Comparison of ENCODE assay signal across 22 cellular contexts in genomic region chr5:153775923-153776322, GRCh38.
"Had no signal": no experiment of that assay in that cellular context is flagged by ENCODE, and none has a peak within 500 bp of the region (broad histone marks: within the 10 kb centered on the region; RNA-seq: fewer than 3 reads in every experiment).

No MANE protein-coding gene starts in this region.

- H3K27ac ChIP-seq: dorsolateral prefrontal cortex, heart left ventricle, neutrophil, psoas muscle, right lobe of liver, stomach, thoracic aorta, transverse colon had no signal

- H3K4me3 ChIP-seq: dorsolateral prefrontal cortex, heart left ventricle, lung, psoas muscle, right lobe of liver, stomach, thoracic aorta, transverse colon had no signal

- H3K27me3 ChIP-seq: dorsolateral prefrontal cortex, heart left ventricle, neutrophil, right lobe of liver, stomach, transverse colon had no signal

- H3K36me3 ChIP-seq: heart left ventricle, neutrophil, right lobe of liver, stomach, thoracic aorta, transverse colon had no signal

- H3K4me1 ChIP-seq: heart left ventricle, psoas muscle, right lobe of liver, stomach, transverse colon had no signal

- FAIRE-seq: frontal cortex had no signal

- DNase-seq: cortex of kidney; dorsolateral prefrontal cortex; effector CD8-positive, alpha-beta T cell; heart left ventricle; hippocampal formation; left colon; left ventricle myocardium superior; mesenchymal stem cell; naive B cell; psoas muscle; retina; right lobe of liver; stimulated activated CD4-positive, alpha-beta T cell treated with anti-CD3 and anti-CD28 coated beads, Interleukin-2, amount 100 ng/mL, for 24 hours; stimulated activated CD4-positive, alpha-beta T cell treated with anti-CD3 and anti-CD28 coated beads, Interleukin-4, amount 100 ng/mL, for 4 hours; stimulated activated naive B cell treated with anti-CD40 and anti-IgM and Interleukin-4, amounts not matched to agents 10 μg/mL and 1 μg/mL and 100 μg/mL, for 72 hours; stomach; substantia nigra; transverse colon had no signal

- ATAC-seq: heart left ventricle; left colon; left ventricle myocardium superior; psoas muscle; right lobe of liver; stimulated activated naive B cell treated with anti-CD40 and anti-IgM and Interleukin-4, amounts not matched to agents 10 μg/mL and 1 μg/mL and 100 μg/mL, for 72 hours had no signal

- H3K9me3 ChIP-seq: heart left ventricle, neutrophil, psoas muscle, right lobe of liver, stomach, thoracic aorta, transverse colon had no signal
